Comparison of ENCODE assay signal across 14 cellular contexts in the genomic region with DNA sequence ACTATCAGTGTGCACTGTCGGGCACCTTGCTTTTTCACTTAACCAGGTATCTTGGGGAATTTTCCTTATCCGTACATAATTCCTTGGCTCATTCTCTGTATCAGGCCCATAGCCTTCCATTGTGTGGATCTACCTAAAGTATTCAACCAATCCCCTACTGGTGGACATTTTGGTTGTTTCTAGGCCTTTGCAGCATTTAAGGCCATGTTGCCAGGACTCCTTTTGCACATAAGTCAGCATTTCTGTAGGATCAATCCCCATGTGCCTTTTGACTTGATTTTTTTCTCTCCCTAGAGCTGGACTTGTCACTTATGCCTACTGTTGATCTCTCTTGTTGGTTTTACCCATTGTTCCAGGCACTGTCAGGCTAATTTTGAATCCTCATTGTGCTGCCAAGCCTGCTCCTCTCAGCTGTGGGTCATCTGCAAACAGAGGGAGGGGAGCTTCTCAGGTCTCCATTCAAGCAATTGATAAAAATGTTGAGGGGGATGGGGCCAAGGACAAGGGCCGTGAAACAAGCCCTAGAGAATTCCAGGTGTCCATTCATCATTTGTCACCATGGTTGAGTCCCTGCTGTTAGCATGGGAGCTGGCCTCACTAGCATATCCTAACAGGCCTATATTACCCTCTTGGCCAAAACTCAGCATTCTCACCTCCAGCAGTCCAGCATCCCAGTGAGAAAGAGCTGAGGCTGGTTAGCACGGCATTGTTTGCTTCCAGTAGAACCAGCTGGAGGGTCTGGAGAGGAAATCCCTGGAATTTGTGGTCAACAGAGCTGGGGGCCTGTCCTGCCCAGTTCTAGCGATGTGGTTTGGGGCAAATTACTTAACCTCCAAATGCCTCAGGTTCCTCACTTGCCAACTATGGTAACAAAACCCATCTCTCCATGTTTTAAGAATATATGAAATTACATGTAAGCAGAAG.
DNase-seq lines count a peak whose midpoint lies in the region; ATAC-seq and TF ChIP-seq lines count a peak whose summit lies in the region.
"Had no signal": no experiment of that assay in that cellular context is flagged by ENCODE, and none has a peak within 500 bp of the region (broad histone marks: within the 10 kb centered on the region; RNA-seq: fewer than 3 reads in every experiment).

No MANE protein-coding gene starts in this region.

- H2BK12ac ChIP-seq in H9 (ENCODE audit: insufficient read length, low read depth, low read length) = no peak overlapping the region

- no peak overlapping the region for H3K4me3 Mint-ChIP-seq in H9
- H3K4me3 Mint-ChIP-seq in activated T-cell treated with anti-CD3 and anti-CD28 coated beads, Interleukin-2, amount 50 U/mL, for 72 hours = no peak overlapping the region
- H3K4me3 Mint-ChIP-seq: activated naive CD4-positive, alpha-beta T cell treated with anti-CD3 and anti-CD28 coated beads, Interleukin-2, amount 50 U/mL, for 24 hours; stimulated activated naive CD8-positive, alpha-beta T cell treated with anti-CD3 and anti-CD28 coated beads, Interleukin-15, amount 100 ng/mL, for 72 hours had no signal

- H2AFZ ChIP-seq in H9 (ENCODE audit: low read length) (no peak overlapping the region), MM.1S (ENCODE audit: low read length) (no peak overlapping the region)

- TF ChIP-seq CTCF in AG10803 (conservative IDR thresholded peaks at IDR 0.05; ENCODE audit: low read length) = no peak
- TF ChIP-seq CTCF in H9 (conservative IDR thresholded peaks at IDR 0.05) = no peak
- no peak for TF ChIP-seq CTCF in MM.1S (IDR thresholded peaks at IDR 0.05; ENCODE audit: low read length)

- H3K4me1 ChIP-seq in H9 (ENCODE audit: insufficient read depth, low read length) (no peaks in the 10 kb centered on the region), adipocyte (ENCODE audit: control insufficient read depth, insufficient read depth, low read length) (peaks cover 8% of the 10 kb centered on the region), MM.1S (ENCODE audit: low read length) (no peaks in the 10 kb centered on the region)

- H2BK20ac ChIP-seq in H9 (ENCODE audit: low read depth, low read length, poor library complexity, severe bottlenecking) = no peak overlapping the region

- no peak overlapping the region for H3K4ac ChIP-seq in H9 (ENCODE audit: low read depth, low read length)

- H2BK15ac ChIP-seq in H9 (ENCODE audit: low read depth, low read length) = no peak overlapping the region

- no peak overlapping the region for H3K4me2 ChIP-seq in H9 (ENCODE audit: insufficient read depth, insufficient read length, low read length)
- no peak overlapping the region for H3K4me2 ChIP-seq in MM.1S (ENCODE audit: low read depth, low read length)
- H3K4me2 ChIP-seq: BLaER1 had no signal

- H3K18ac ChIP-seq in H9 (ENCODE audit: insufficient read length, low read depth, low read length) = no peak overlapping the region

- no CpG with 5 or more reads among the region's 5 CpGs for WGBS in H9 (ENCODE audit: extremely low coverage, insufficient read length, low lambda C conversion rate)

- H2BK5ac ChIP-seq in H9 (ENCODE audit: insufficient read length, low read length) = no peak overlapping the region

- H3F3A ChIP-seq in MM.1S (ENCODE audit: insufficient read depth, low read length) = no peaks in the 10 kb centered on the region

- H4K20me1 ChIP-seq in H9 (ENCODE audit: control insufficient read depth, insufficient read depth, insufficient read length) (no peaks in the 10 kb centered on the region), MM.1S (ENCODE audit: insufficient read depth, low read length) (no peaks in the 10 kb centered on the region)
- H4K20me1 ChIP-seq: BLaER1 had no signal

- H2BK120ac ChIP-seq in H9 (ENCODE audit: low read depth, low read length, poor library complexity, severe bottlenecking) = no peak overlapping the region

- H3K4me3 ChIP-seq in AG10803 (ENCODE audit: low read length) = no peak overlapping the region
- H3K4me3 ChIP-seq in adipocyte (ENCODE audit: low read length) = no peak overlapping the region
- no peak overlapping the region for H3K4me3 ChIP-seq in MM.1S (ENCODE audit: low read length)
- H3K4me3 ChIP-seq: BLaER1, mucosa of descending colon had no signal

- no peak overlapping the region for H3K56ac ChIP-seq in H9 (ENCODE audit: insufficient read length, low read depth, low read length)

- H3K9me3 Mint-ChIP-seq in H9 = peaks cover 0 to 3% of the 10 kb centered on the region in 2 experiments; a peak in 3 of 5 replicates
- peaks cover 9 to 15% of the 10 kb centered on the region in 2 donors for H3K9me3 Mint-ChIP-seq in activated T-cell treated with anti-CD3 and anti-CD28 coated beads, Interleukin-2, amount 50 U/mL, for 72 hours

- ATAC-seq in HG03469 (IDR thresholded peaks at IDR 0.05; ENCODE audit: unreplicated experiment) = no peak
- no peak for ATAC-seq in activated T-cell treated with anti-CD3 and anti-CD28 coated beads, Interleukin-2, amount 50 U/mL, for 72 hours (replicated peaks in 1 of 2)
- ATAC-seq: mucosa of descending colon; stimulated activated naive CD8-positive, alpha-beta T cell treated with anti-CD3 and anti-CD28 coated beads, Interleukin-15, amount 100 ng/mL, for 72 hours had no signal

- H4K8ac ChIP-seq in H9 (replicated peaks; ENCODE audit: insufficient read length, low read depth, low read length) = no peak overlapping the region

- H3K36me3 Mint-ChIP-seq in H9 (ENCODE audit: insufficient read depth in 1 of 3, low read depth in 3 of 3) = peaks cover 0 to 4% (median 0%) of the 10 kb centered on the region in 3 experiments; a peak in 2 of 7 replicates
- no peaks in the 10 kb centered on the region for H3K36me3 Mint-ChIP-seq in activated T-cell treated with anti-CD3 and anti-CD28 coated beads, Interleukin-2, amount 50 U/mL, for 72 hours (ENCODE audit: insufficient read depth in 2 of 2)
- H3K36me3 Mint-ChIP-seq: activated naive CD4-positive, alpha-beta T cell treated with anti-CD3 and anti-CD28 coated beads, Interleukin-2, amount 50 U/mL, for 24 hours had no signal

- H3K9me3 ChIP-seq in H9 (ENCODE audit: control insufficient read depth, low read depth, low read length) = no peaks in the 10 kb centered on the region
- peaks cover 13% of the 10 kb centered on the region for H3K9me3 ChIP-seq in adipocyte (ENCODE audit: control insufficient read depth, low read length)
- no peaks in the 10 kb centered on the region for H3K9me3 ChIP-seq in MM.1S (replicated peaks; ENCODE audit: insufficient read depth, low read length)
- H3K9me3 ChIP-seq: mucosa of descending colon had no signal

- H3K36me3 ChIP-seq in adipocyte (ENCODE audit: control insufficient read depth, insufficient read depth, low read length, severe bottlenecking) = no peaks in the 10 kb centered on the region
- H3K36me3 ChIP-seq in MM.1S (replicated peaks; ENCODE audit: insufficient read depth, low read length) = no peaks in the 10 kb centered on the region
- H3K36me3 ChIP-seq: BLaER1 had no signal

- no peak overlapping the region for H4K91ac ChIP-seq in H9 (ENCODE audit: insufficient read length, low read depth, low read length)

- no peak overlapping the region for H3K23ac ChIP-seq in H9 (ENCODE audit: insufficient read length, low read depth, low read length)

- H3T11ph ChIP-seq in H9 (ENCODE audit: low read length) = no peak overlapping the region

- no peak overlapping the region for H3K27ac Mint-ChIP-seq in H9
- H3K27ac Mint-ChIP-seq in activated T-cell treated with anti-CD3 and anti-CD28 coated beads, Interleukin-2, amount 50 U/mL, for 72 hours = no peak overlapping the region
- H3K27ac Mint-ChIP-seq: activated naive CD4-positive, alpha-beta T cell treated with anti-CD3 and anti-CD28 coated beads, Interleukin-2, amount 50 U/mL, for 24 hours; stimulated activated naive CD8-positive, alpha-beta T cell treated with anti-CD3 and anti-CD28 coated beads, Interleukin-15, amount 100 ng/mL, for 72 hours had no signal

- no peak overlapping the region for H3K14ac ChIP-seq in H9 (ENCODE audit: insufficient read depth, low read length)

- H3K79me2 ChIP-seq in H9 (ENCODE audit: insufficient read depth, low read length) (no peaks in the 10 kb centered on the region), MM.1S (ENCODE audit: low read length) (no peaks in the 10 kb centered on the region)

- no peaks in the 10 kb centered on the region for H3K23me2 ChIP-seq in H9 (ENCODE audit: insufficient read length, low read depth, low read length, poor library complexity, severe bottlenecking)

- no peaks in the 10 kb centered on the region for H3K27me3 ChIP-seq in H9 (ENCODE audit: insufficient read depth, low read length)
- no peaks in the 10 kb centered on the region for H3K27me3 ChIP-seq in adipocyte (replicated peaks; ENCODE audit: control insufficient read depth, insufficient read depth, low read length)
- H3K27me3 ChIP-seq in MM.1S (replicated peaks; ENCODE audit: insufficient read depth, low read length) = no peaks in the 10 kb centered on the region; the same call in 1 of the 2 replicates
- H3K27me3 ChIP-seq: BLaER1 had no signal

- H3K9me2 ChIP-seq in MM.1S (replicated peaks; ENCODE audit: insufficient read depth, low read length) = no peaks in the 10 kb centered on the region

- H3K27me3 Mint-ChIP-seq in H9 (ENCODE audit: low read depth) = peaks cover 1% of the 10 kb centered on the region; the same call in 1 of the 2 replicates
- H3K27me3 Mint-ChIP-seq in activated T-cell treated with anti-CD3 and anti-CD28 coated beads, Interleukin-2, amount 50 U/mL, for 72 hours (ENCODE audit: low read depth) = no peaks in the 10 kb centered on the region
- H3K27me3 Mint-ChIP-seq: activated naive CD4-positive, alpha-beta T cell treated with anti-CD3 and anti-CD28 coated beads, Interleukin-2, amount 50 U/mL, for 24 hours; stimulated activated naive CD8-positive, alpha-beta T cell treated with anti-CD3 and anti-CD28 coated beads, Interleukin-15, amount 100 ng/mL, for 72 hours had no signal

- H3K9ac ChIP-seq in H9 (ENCODE audit: extremely low read depth, insufficient read length, low read length) (no peak overlapping the region), adipocyte (ENCODE audit: low read length) (no peak overlapping the region), MM.1S (ENCODE audit: low read length) (no peak overlapping the region)
- H3K9ac ChIP-seq: BLaER1 had no signal

- DNase-seq in AG10803 (ENCODE audit: low read depth) = peak; percentile 87
- DNase-seq in H9 = peak; percentile 10
- peak; percentile 53 for DNase-seq in adipocyte (ENCODE audit: low read depth)
- DNase-seq in islet precursor cell = peak; percentile 71
- no peak for DNase-seq in MM.1S
- no peak for DNase-seq in anterior cingulate cortex (lab: John Stamatoyannopoulos, UW)
- DNase-seq in activated T-cell treated with anti-CD3 and anti-CD28 coated beads, Interleukin-2, amount 50 U/mL, for 72 hours = no peak
- DNase-seq: DMS153, mucosa of descending colon, NCI-H226 had no signal

- H3K4me1 Mint-ChIP-seq in H9 = peaks cover 11 to 25% of the 10 kb centered on the region in 2 experiments
- no peaks in the 10 kb centered on the region for H3K4me1 Mint-ChIP-seq in activated T-cell treated with anti-CD3 and anti-CD28 coated beads, Interleukin-2, amount 50 U/mL, for 72 hours (ENCODE audit: low read depth)
- H3K4me1 Mint-ChIP-seq: activated naive CD4-positive, alpha-beta T cell treated with anti-CD3 and anti-CD28 coated beads, Interleukin-2, amount 50 U/mL, for 24 hours; stimulated activated naive CD8-positive, alpha-beta T cell treated with anti-CD3 and anti-CD28 coated beads, Interleukin-15, amount 100 ng/mL, for 72 hours had no signal

- no peak overlapping the region for H3K27ac ChIP-seq in H9 (ENCODE audit: insufficient read length, low read depth, low read length)
- no peak overlapping the region for H3K27ac ChIP-seq in MM.1S (ENCODE audit: low read length)
- H3K27ac ChIP-seq: BLaER1 had no signal

- H4K5ac ChIP-seq in H9 (ENCODE audit: insufficient read length, low read depth, low read length) = no peak overlapping the region

- no peak overlapping the region for H2AK5ac ChIP-seq in H9 (ENCODE audit: insufficient read length, low read length)

- H3K79me1 ChIP-seq in H9 (ENCODE audit: insufficient read depth, low read depth, low read length, poor library complexity, severe bottlenecking) = no peaks in the 10 kb centered on the region

Comparison
In these comparisons a context has a peak if more than half of its experiments do, and no peak if none do; other contexts are left out.
1. DNase-seq: peak in AG10803 (single experiment), H9 (single experiment), adipocyte (single experiment) and islet precursor cell (single experiment); none in MM.1S (single experiment), anterior cingulate cortex (0 of 58) and activated T-cell treated with anti-CD3 and anti-CD28 coated beads, Interleukin-2, amount 50 U/mL, for 72 hours (0 of 2).